9 cellular contexts compared by ENCODE assay signal in the genomic region with DNA sequence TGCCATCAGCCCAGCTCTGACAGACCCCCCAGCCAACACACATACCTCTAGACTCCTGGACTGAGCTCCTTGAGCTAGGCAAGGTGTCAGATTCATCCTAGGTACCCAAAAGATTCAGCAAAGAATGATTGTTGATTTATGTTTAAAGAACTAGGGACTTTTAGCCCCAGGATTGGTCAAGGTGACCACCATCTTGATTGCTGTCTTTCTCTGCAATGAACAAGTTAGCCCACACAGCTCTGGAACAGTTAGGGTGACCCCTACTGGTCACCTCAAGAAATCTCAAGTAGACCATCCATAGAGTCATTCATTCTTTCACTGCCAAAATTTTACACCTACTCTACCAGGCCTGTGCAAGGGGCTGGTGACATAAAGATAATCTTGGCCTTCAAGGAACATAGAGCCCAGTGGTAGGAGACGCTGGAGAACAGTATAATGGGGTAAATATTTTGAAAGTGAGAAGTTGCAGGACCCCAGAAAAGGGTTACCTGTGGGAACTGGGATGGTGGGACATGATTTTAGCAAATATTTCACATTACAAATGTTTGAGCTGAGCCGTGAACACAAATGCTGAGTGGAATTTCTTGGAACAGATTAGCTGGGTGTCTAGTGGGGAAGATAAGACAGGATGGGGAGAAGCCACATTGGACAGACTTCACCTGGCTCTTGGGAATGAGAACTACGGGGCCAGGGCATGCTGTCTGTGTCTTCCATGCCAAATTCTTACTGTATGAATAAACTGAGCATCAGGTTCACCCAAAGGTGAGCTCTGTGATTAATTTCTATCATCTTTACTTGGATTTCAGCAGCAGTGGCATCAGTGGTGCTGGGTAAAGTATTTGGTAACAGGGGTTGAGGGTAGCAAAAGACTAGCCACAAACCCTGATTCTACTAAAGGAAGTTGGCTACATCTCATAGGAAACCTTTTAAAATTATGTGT. TPM values are rescaled to one million over a fixed set of nuclear protein-coding genes. Genes with fewer than 3 reads are reported as not detected.
DNase-seq lines count a peak whose midpoint lies in the region; FAIRE-seq and TF ChIP-seq lines count a peak whose summit lies in the region.
"Had no signal": no experiment of that assay in that cellular context is flagged by ENCODE, and none has a peak within 500 bp of the region (broad histone marks: within the 10 kb centered on the region; RNA-seq: fewer than 3 reads in every experiment).

No MANE protein-coding gene starts in this region.

- H3K4me1 Mint-ChIP-seq in H9 (peaks cover 28% of the 10 kb centered on the region in 2 experiments), osteocyte (ENCODE audit: unreplicated experiment) (peaks cover 87% of the 10 kb centered on the region)

- no peaks in the 10 kb centered on the region for H3K9me3 ChIP-seq in H9 (ENCODE audit: control insufficient read depth, low read depth, low read length)

- no peaks in the 10 kb centered on the region for H3K27me3 ChIP-seq in H9 (ENCODE audit: insufficient read depth, low read length)

- H3K27me3 Mint-ChIP-seq in H9 (ENCODE audit: low read depth) (no peaks in the 10 kb centered on the region), osteocyte (ENCODE audit: unreplicated experiment) (no peaks in the 10 kb centered on the region)

- no peak overlapping the region for H2BK15ac ChIP-seq in H9 (ENCODE audit: low read depth, low read length)

- no peak overlapping the region for H3K4me2 ChIP-seq in H9 (ENCODE audit: insufficient read depth, insufficient read length, low read length)

- no peak overlapping the region for H4K5ac ChIP-seq in H9 (ENCODE audit: insufficient read length, low read depth, low read length)

- H4K20me1 ChIP-seq in H9 (ENCODE audit: control insufficient read depth, insufficient read depth, insufficient read length) = no peaks in the 10 kb centered on the region

- no peak overlapping the region for H3K27ac ChIP-seq in H9 (ENCODE audit: insufficient read length, low read depth, low read length)

- no peak overlapping the region for H3T11ph ChIP-seq in H9 (ENCODE audit: low read length)

- TF ChIP-seq CTCF in H9 (conservative IDR thresholded peaks at IDR 0.05) = peak; percentile 86
- TF ChIP-seq CTCF in osteocyte (IDR thresholded peaks at IDR 0.05) = peak; percentile 63

- H3K36me3 Mint-ChIP-seq in H9 (ENCODE audit: insufficient read depth in 1 of 3, low read depth in 3 of 3) (no peaks in the 10 kb centered on the region; a peak in 1 of 7 replicates), osteocyte (ENCODE audit: unreplicated experiment) (no peaks in the 10 kb centered on the region)

- no peak overlapping the region for H3K4me3 Mint-ChIP-seq in H9
- no peak overlapping the region for H3K4me3 Mint-ChIP-seq in osteocyte (ENCODE audit: unreplicated experiment)

- no peak overlapping the region for H2BK20ac ChIP-seq in H9 (ENCODE audit: low read depth, low read length, poor library complexity, severe bottlenecking)

- H4K8ac ChIP-seq in H9 (replicated peaks; ENCODE audit: insufficient read length, low read depth, low read length) = no peak overlapping the region

- FAIRE-seq in frontal cortex (lab: Jason Lieb, UNC) = no peak
- FAIRE-seq: colon had no signal

- H3K18ac ChIP-seq in H9 (ENCODE audit: insufficient read length, low read depth, low read length) = no peak overlapping the region

- H3K79me2 ChIP-seq in H9 (ENCODE audit: insufficient read depth, low read length) = no peaks in the 10 kb centered on the region

- no peak overlapping the region for H3K56ac ChIP-seq in H9 (ENCODE audit: insufficient read length, low read depth, low read length)

- H3K14ac ChIP-seq in H9 (ENCODE audit: insufficient read depth, low read length) = no peak overlapping the region

- H3K9ac ChIP-seq in H9 (ENCODE audit: extremely low read depth, insufficient read length, low read length) = no peak overlapping the region

- H2BK5ac ChIP-seq in H9 (ENCODE audit: insufficient read length, low read length) = no peak overlapping the region

- H3K27ac Mint-ChIP-seq in H9 (no peak overlapping the region), osteocyte (ENCODE audit: unreplicated experiment) (peak overlapping the region; percentile 97)

- no CpG with 5 or more reads among the region's 3 CpGs for WGBS in H9 (ENCODE audit: extremely low coverage, insufficient read length, low lambda C conversion rate)

- H4K91ac ChIP-seq in H9 (ENCODE audit: insufficient read length, low read depth, low read length) = no peak overlapping the region

- DNase-seq in NCI-H2196 (lab: John Stamatoyannopoulos, UW; ENCODE audit: unreplicated experiment) = peak; percentile 19
- no peak for DNase-seq in NCI-H2196 treated with DMSO at 0.1 percent for 48 hours (lab: John Stamatoyannopoulos, UW; ENCODE audit: unreplicated experiment)
- no peak for DNase-seq in H9
- DNase-seq in NCI-H345 treated with DMSO at 0.1 percent for 48 hours (lab: John Stamatoyannopoulos, UW; ENCODE audit: unreplicated experiment) = peak; percentile 15
- DNase-seq in activated T-cell treated with anti-CD3 and anti-CD28 coated beads for 4 hours = peak; percentile 7
- DNase-seq in frontal cortex (ENCODE audit: low spot score in 2 of 2) = peak; percentile 31 to 50
- DNase-seq in osteocyte (ENCODE audit: extremely low spot score, unreplicated experiment) = no peak
- DNase-seq in islet precursor cell = no peak

- no peak overlapping the region for H3K23ac ChIP-seq in H9 (ENCODE audit: insufficient read length, low read depth, low read length)

- H3K4me1 ChIP-seq in H9 (ENCODE audit: insufficient read depth, low read length) = no peaks in the 10 kb centered on the region

- no peak overlapping the region for H3K4ac ChIP-seq in H9 (ENCODE audit: low read depth, low read length)

- H3K79me1 ChIP-seq in H9 (ENCODE audit: insufficient read depth, low read depth, low read length, poor library complexity, severe bottlenecking) = no peaks in the 10 kb centered on the region

- H3K9me3 Mint-ChIP-seq in H9 (no peaks in the 10 kb centered on the region), osteocyte (ENCODE audit: unreplicated experiment) (no peaks in the 10 kb centered on the region)

- H3K23me2 ChIP-seq in H9 (ENCODE audit: insufficient read length, low read depth, low read length, poor library complexity, severe bottlenecking) = no peaks in the 10 kb centered on the region

- H2AK5ac ChIP-seq in H9 (ENCODE audit: insufficient read length, low read length) = no peak overlapping the region

- H2BK120ac ChIP-seq in H9 (ENCODE audit: low read depth, low read length, poor library complexity, severe bottlenecking) = no peak overlapping the region

- no peak overlapping the region for H2BK12ac ChIP-seq in H9 (ENCODE audit: insufficient read length, low read depth, low read length)

- H2AFZ ChIP-seq in H9 (ENCODE audit: low read length) = no peak overlapping the region

RNA-seq across cellular contexts. Expression of gene IRAG1, which starts 39.1 kb away (rescaled TPM):
- 2.4 and 3.3 TPM in 2 replicates for total RNA-seq in H9 (2021)
- total RNA-seq in frontal cortex = 1.6 TPM
- 22.2 and 24.0 TPM in 2 replicates for total RNA-seq in osteocyte

Comparison
In these comparisons a context has a peak if more than half of its experiments do, and no peak if none do; other contexts are left out.
1. DNase-seq: peak in NCI-H2196 (single experiment), NCI-H345 treated with DMSO at 0.1 percent for 48 hours (single experiment), activated T-cell treated with anti-CD3 and anti-CD28 coated beads for 4 hours (single experiment) and frontal cortex (2 of 2); none in NCI-H2196 treated with DMSO at 0.1 percent for 48 hours (single experiment), H9 (single experiment), osteocyte (single experiment) and islet precursor cell (single experiment).